33 cellular contexts compared by ENCODE assay signal in genomic region chr3:186538779-186539178, GRCh38. TPM values are rescaled to one million over a fixed set of nuclear protein-coding genes. Genes with fewer than 3 reads are reported as not detected.
DNase-seq lines count a peak whose midpoint lies in the region; ATAC-seq and TF ChIP-seq lines count a peak whose summit lies in the region.
"Had no signal": no experiment of that assay in that cellular context is flagged by ENCODE, and none has a peak within 500 bp of the region (broad histone marks: within the 10 kb centered on the region; RNA-seq: fewer than 3 reads in every experiment).

No MANE protein-coding gene starts in this region.

- no peak for DNase-seq in activated T-cell treated with anti-CD3 and anti-CD28 coated beads, Interleukin-2, amount 50 U/mL, for 72 hours
- DNase-seq in activated T-cell treated with anti-CD3 and anti-CD28 coated beads for 4 hours (no peak), T-helper 17 cell (no peak), 8988T (no peak), right lobe of liver (no peak)
- DNase-seq: activated CD8-positive, alpha-beta T cell treated with anti-CD3 and anti-CD28 coated beads, Interleukin-2, amount 10 ng/mL, durations not matched to agents 7 days and 5 days; activated naive CD4-positive, alpha-beta T cell treated with Interleukin-2 at 50 U/mL for 16 hours; AML-193; anterior cingulate cortex; CD4-positive, alpha-beta T cell; dorsolateral prefrontal cortex; GM23248; heart right ventricle; left ventricle myocardium superior; MM.1S; NCI-H1105 treated with DMSO at 0.1 percent for 48 hours; NCI-H2081; NCI-H2227 treated with DMSO at 0.1 percent for 48 hours; NCI-H526; NK-92 treated with Interleukin-12 subunit alpha and Interleukin-12 subunit beta, amount 100 ng/mL, for 24 hours; PC-3; retina; small intestine; stomach; T-helper 1 cell; uterus had no signal

- no peaks in the 10 kb centered on the region for H3K36me3 Mint-ChIP-seq in activated T-cell treated with anti-CD3 and anti-CD28 coated beads, Interleukin-2, amount 50 U/mL, for 72 hours (ENCODE audit: insufficient read depth in 2 of 2)
- H3K36me3 Mint-ChIP-seq in T-helper 17 cell (ENCODE audit: low read depth): no peaks in the 10 kb centered on the region
- H3K36me3 Mint-ChIP-seq in stimulated activated memory B cell treated with anti-CD40 and anti-IgM and Interleukin-4, amounts not matched to agents 10 μg/mL and 1 μg/mL and 100 μg/mL, for 72 hours: peaks cover 8% of the 10 kb centered on the region

- peak; percentile 18 to 25 for ATAC-seq in activated T-cell treated with anti-CD3 and anti-CD28 coated beads, Interleukin-2, amount 50 U/mL, for 72 hours (replicated peaks in 1 of 2)
- ATAC-seq in HG02588 (IDR thresholded peaks at IDR 0.05; ENCODE audit: unreplicated experiment) (peak; percentile 35), T-helper 17 cell (no peak), HG03439 (IDR thresholded peaks at IDR 0.05; ENCODE audit: unreplicated experiment) (no peak), right lobe of liver (no peak)
- ATAC-seq in stimulated activated memory B cell treated with anti-CD40 and anti-IgM and Interleukin-4, amounts not matched to agents 10 μg/mL and 1 μg/mL and 100 μg/mL, for 72 hours: no peak
- ATAC-seq: activated CD8-positive, alpha-beta T cell treated with anti-CD3 and anti-CD28 coated beads, Interleukin-2, amount 10 ng/mL, durations not matched to agents 7 days and 5 days; heart right ventricle; HepG2; left ventricle myocardium superior; PC-3 had no signal

- H3K9me3 Mint-ChIP-seq in activated T-cell treated with anti-CD3 and anti-CD28 coated beads, Interleukin-2, amount 50 U/mL, for 72 hours: no peaks in the 10 kb centered on the region
- no peaks in the 10 kb centered on the region for H3K9me3 Mint-ChIP-seq in stimulated activated memory B cell treated with anti-CD40 and anti-IgM and Interleukin-4, amounts not matched to agents 10 μg/mL and 1 μg/mL and 100 μg/mL, for 72 hours
- H3K9me3 Mint-ChIP-seq: CD4-positive, alpha-beta T cell; neural crest cell had no signal

- peaks cover 0 to 6% (median under 1%) of the 10 kb centered on the region in 4 donors for H3K36me3 ChIP-seq in right lobe of liver
- H3K36me3 ChIP-seq: breast epithelium, uterus had no signal

- no peaks in the 10 kb centered on the region for H3K9me3 ChIP-seq in T-helper 17 cell (ENCODE audit: control insufficient read depth, low read length, poor library complexity, severe bottlenecking)
- no peaks in the 10 kb centered on the region for H3K9me3 ChIP-seq in right lobe of liver
- H3K9me3 ChIP-seq: breast epithelium, heart right ventricle, stomach, uterus had no signal

- H3K4me3 Mint-ChIP-seq in activated T-cell treated with anti-CD3 and anti-CD28 coated beads, Interleukin-2, amount 50 U/mL, for 72 hours: peak overlapping the region; percentile 4 to 27
- H3K4me3 Mint-ChIP-seq in T-helper 17 cell: no peak overlapping the region
- no peak overlapping the region for H3K4me3 Mint-ChIP-seq in stimulated activated memory B cell treated with anti-CD40 and anti-IgM and Interleukin-4, amounts not matched to agents 10 μg/mL and 1 μg/mL and 100 μg/mL, for 72 hours
- H3K4me3 Mint-ChIP-seq: activated CD8-positive, alpha-beta T cell treated with anti-CD3 and anti-CD28 coated beads, Interleukin-2, amount 10 ng/mL, durations not matched to agents 7 days and 5 days; CD4-positive, alpha-beta T cell; neural crest cell had no signal

- peaks cover 0 to 5% (median 2%) of the 10 kb centered on the region in 4 donors for H3K4me1 ChIP-seq in right lobe of liver
- H3K4me1 ChIP-seq: uterus had no signal

- TF ChIP-seq POLR2A in right lobe of liver (IDR thresholded peaks at IDR 0.05): no peak

- no peak overlapping the region for H3K27ac ChIP-seq in right lobe of liver
- H3K27ac ChIP-seq: breast epithelium, dorsolateral prefrontal cortex, GM23248, heart right ventricle, parathyroid adenoma, stomach, uterus had no signal

- no peaks in the 10 kb centered on the region for H3K27me3 ChIP-seq in right lobe of liver
- H3K27me3 ChIP-seq: breast epithelium, dorsolateral prefrontal cortex, heart right ventricle, stomach, uterus had no signal

- H3K27ac Mint-ChIP-seq in activated T-cell treated with anti-CD3 and anti-CD28 coated beads, Interleukin-2, amount 50 U/mL, for 72 hours: peak overlapping the region; percentile 3
- peak overlapping the region; percentile 95 for H3K27ac Mint-ChIP-seq in T-helper 17 cell
- H3K27ac Mint-ChIP-seq in stimulated activated memory B cell treated with anti-CD40 and anti-IgM and Interleukin-4, amounts not matched to agents 10 μg/mL and 1 μg/mL and 100 μg/mL, for 72 hours: peak overlapping the region; percentile 42
- H3K27ac Mint-ChIP-seq: activated CD8-positive, alpha-beta T cell treated with anti-CD3 and anti-CD28 coated beads, Interleukin-2, amount 10 ng/mL, durations not matched to agents 7 days and 5 days; CD4-positive, alpha-beta T cell had no signal

- peaks cover 79% of the 10 kb centered on the region for H3K4me1 Mint-ChIP-seq in activated T-cell treated with anti-CD3 and anti-CD28 coated beads, Interleukin-2, amount 50 U/mL, for 72 hours (ENCODE audit: low read depth)
- H3K4me1 Mint-ChIP-seq in T-helper 17 cell: peaks cover 29% of the 10 kb centered on the region
- H3K4me1 Mint-ChIP-seq in stimulated activated memory B cell treated with anti-CD40 and anti-IgM and Interleukin-4, amounts not matched to agents 10 μg/mL and 1 μg/mL and 100 μg/mL, for 72 hours: peaks cover 73% of the 10 kb centered on the region
- H3K4me1 Mint-ChIP-seq: neural crest cell had no signal

- no peak overlapping the region for H3K4me3 ChIP-seq in right lobe of liver
- H3K4me3 ChIP-seq: breast epithelium, dorsolateral prefrontal cortex, GM23248, heart right ventricle, stomach, uterus had no signal

- no peak for TF ChIP-seq CTCF in right lobe of liver (IDR thresholded peaks at IDR 0.05)

- intact Hi-C loops in right lobe of liver (cut with DNase I): loop anchor here (5.0 to 10.0 kb wide), 2 partner anchors 276 to 284 kb away; no protein-coding TSS in a partner anchor

- H3K27me3 Mint-ChIP-seq in activated T-cell treated with anti-CD3 and anti-CD28 coated beads, Interleukin-2, amount 50 U/mL, for 72 hours (ENCODE audit: low read depth): no peaks in the 10 kb centered on the region
- no peaks in the 10 kb centered on the region for H3K27me3 Mint-ChIP-seq in T-helper 17 cell
- H3K27me3 Mint-ChIP-seq in stimulated activated memory B cell treated with anti-CD40 and anti-IgM and Interleukin-4, amounts not matched to agents 10 μg/mL and 1 μg/mL and 100 μg/mL, for 72 hours: no peaks in the 10 kb centered on the region
- H3K27me3 Mint-ChIP-seq: CD4-positive, alpha-beta T cell had no signal

- no CpG with 5 or more reads among the region's 3 CpGs for WGBS in right lobe of liver (ENCODE audit: insufficient coverage, low coverage, low lambda C conversion rate, missing lambda C conversion rate)

RNA-seq across cellular contexts. Expression of gene CRYGS, which starts 5.4 kb away (rescaled TPM):
- 1 to 10 TPM; 7.0 to 7.1 TPM for total RNA-seq in activated T-cell treated with anti-CD3 and anti-CD28 coated beads, Interleukin-2, amount 50 U/mL, for 72 hours
- 1 to 10 TPM; 2.7 to 4.3 TPM for total RNA-seq in T-helper 17 cell
- total RNA-seq in right lobe of liver: 1 to 10 TPM in 5 of 6 experiments, under 1 TPM in 1; 0.86 to 2.6 (median 1.5) TPM

RNA-seq across cellular contexts. Expression of gene TBCCD1, which starts 28.4 kb away (rescaled TPM):
- total RNA-seq in activated T-cell treated with anti-CD3 and anti-CD28 coated beads, Interleukin-2, amount 50 U/mL, for 72 hours: 10 to 100 TPM; 13.6 to 16.2 TPM
- total RNA-seq in T-helper 17 cell (10 to 100 TPM; 12.9 to 14.2 TPM), right lobe of liver (1 to 10 TPM; 6.7 to 8.7 (median 7.5) TPM)

RNA-seq across cellular contexts. Expression of gene DNAJB11, which starts 31.7 kb away (rescaled TPM):
- total RNA-seq in activated T-cell treated with anti-CD3 and anti-CD28 coated beads, Interleukin-2, amount 50 U/mL, for 72 hours: 10 to 100 TPM; 29.7 to 34.2 TPM
- total RNA-seq in T-helper 17 cell (100 to 1,000 TPM in 1 of 2 donors, 10 to 100 TPM in 1; 83.4 to 101 TPM), right lobe of liver (10 to 100 TPM; 28.4 to 59.1 (median 49.2) TPM)

Comparison
In these comparisons a context has a peak if more than half of its experiments do, and no peak if none do; other contexts are left out.
1. ATAC-seq: peak in activated T-cell treated with anti-CD3 and anti-CD28 coated beads, Interleukin-2, amount 50 U/mL, for 72 hours (2 of 2) and HG02588 (single experiment); none in T-helper 17 cell (single experiment), stimulated activated memory B cell treated with anti-CD40 and anti-IgM and Interleukin-4, amounts not matched to agents 10 μg/mL and 1 μg/mL and 100 μg/mL, for 72 hours (single experiment), HG03439 (single experiment) and right lobe of liver (0 of 4).
2. H3K27ac Mint-ChIP-seq: peak in every context shown above with its lines; median percentile 95 in T-helper 17 cell; 42 in stimulated activated memory B cell treated with anti-CD40 and anti-IgM and Interleukin-4, amounts not matched to agents 10 μg/mL and 1 μg/mL and 100 μg/mL, for 72 hours; 3 in activated T-cell treated with anti-CD3 and anti-CD28 coated beads, Interleukin-2, amount 50 U/mL, for 72 hours.
3. H3K4me3 Mint-ChIP-seq: peak in activated T-cell treated with anti-CD3 and anti-CD28 coated beads, Interleukin-2, amount 50 U/mL, for 72 hours (2 of 2); none in T-helper 17 cell (single experiment) and stimulated activated memory B cell treated with anti-CD40 and anti-IgM and Interleukin-4, amounts not matched to agents 10 μg/mL and 1 μg/mL and 100 μg/mL, for 72 hours (single experiment).